Comparison of ENCODE assay signal across 18 cellular contexts in genomic region chr11:119521551-119521950, GRCh38.
"Had no signal": no experiment of that assay in that cellular context is flagged by ENCODE, and none has a peak within 500 bp of the region (broad histone marks: within the 10 kb centered on the region; RNA-seq: fewer than 3 reads in every experiment).

No MANE protein-coding gene starts in this region.

- H3K4me3 ChIP-seq: K562 had no signal

- H3K36me3 Mint-ChIP-seq: IgD-negative memory B cell had no signal

- ATAC-seq: K562, Panc1, PC-3 had no signal

- DNase-seq: Kasumi-1; MM.1S; NCI-H2029; NCI-H2081 treated with DMSO at 0.1 percent for 48 hours; NCI-H2171; NCI-H226; NCI-H446; NCI-H524 treated with DMSO at 0.1 percent for 48 hours; NK-92 treated with Interleukin-12 subunit alpha and Interleukin-12 subunit beta, amount 100 ng/mL, for 24 hours; PC-3; SHP77; SK-N-SH had no signal

- H3K9ac ChIP-seq: KMS-11, SK-N-SH had no signal

- H3K27ac ChIP-seq: HL-60, KMS-11, RWPE1 had no signal

- H3K9me3 ChIP-seq: SK-N-SH had no signal

- H3K4me2 ChIP-seq: KMS-11, SK-N-SH had no signal

- H3K4me3 Mint-ChIP-seq: IgD-negative memory B cell had no signal
